22 cellular contexts compared by ENCODE assay signal in genomic region chrY:16616201-16616975, GRCh38.
"Had no signal": no experiment of that assay in that cellular context is flagged by ENCODE, and none has a peak within 500 bp of the region (broad histone marks: within the 10 kb centered on the region; RNA-seq: fewer than 3 reads in every experiment).

No MANE protein-coding gene starts in this region.

- H3K27me3 ChIP-seq: body of pancreas, colonic mucosa, left lung, tibial artery had no signal

- H3K27ac Mint-ChIP-seq: activated CD4-positive, alpha-beta T cell treated with anti-CD3 and anti-CD28 coated beads, Interleukin-2, amount 10 ng/mL, durations not matched to agents 24 days and 14 days; activated CD8-positive, alpha-beta T cell treated with anti-CD3 and anti-CD28 coated beads for 36 hours; activated naive CD8-positive, alpha-beta T cell treated with anti-CD3 and anti-CD28 coated beads, Interleukin-2, amount 10 ng/mL, durations not matched to agents 7 days and 5 days; activated T-helper 17 cell treated with anti-CD3 and anti-CD28 coated beads, Interleukin-2, amount 50 U/mL, for 72 hours had no signal

- DNase-seq: activated CD4-positive, alpha-beta T cell treated with anti-CD3 and anti-CD28 coated beads, Interleukin-2, amount 10 ng/mL, durations not matched to agents 24 days and 14 days; activated CD8-positive, alpha-beta T cell treated with anti-CD3 and anti-CD28 coated beads for 36 hours; activated naive CD4-positive, alpha-beta T cell treated with Interleukin-2 at 50 U/mL for 16 hours; activated naive CD8-positive, alpha-beta T cell treated with anti-CD3 and anti-CD28 coated beads, Interleukin-2, amount 10 ng/mL, durations not matched to agents 7 days and 5 days; activated T-cell treated with anti-CD3 and anti-CD28 coated beads, Interleukin-2, amount 50 U/mL, for 1 hour; body of pancreas; colonic mucosa; foreskin melanocyte; head of caudate nucleus; kidney; left lung; occipital lobe; posterior cingulate gyrus; stimulated activated CD4-positive, alpha-beta T cell treated with anti-CD3 and anti-CD28 coated beads, Interleukin-12 subunit alpha, Interleukin-12 subunit beta, amount 100 ng/mL, for 4 hours; stimulated activated CD4-positive, alpha-beta T cell treated with anti-CD3 and anti-CD28 coated beads, Interleukin-2, amount 100 ng/mL, for 24 hours; stimulated activated naive CD8-positive, alpha-beta T cell treated with anti-CD3 and anti-CD28 coated beads, Interleukin-15, Interleukin-2, amounts not matched to agents 100 U/mL and 50 U/mL, for 24 hours; substantia nigra; T-helper 1 cell; T-helper 9 cell; tibial artery had no signal

- H3K9me3 Mint-ChIP-seq: activated CD4-positive, alpha-beta T cell treated with anti-CD3 and anti-CD28 coated beads, Interleukin-2, amount 10 ng/mL, durations not matched to agents 24 days and 14 days; activated naive CD8-positive, alpha-beta T cell treated with anti-CD3 and anti-CD28 coated beads, Interleukin-2, amount 10 ng/mL, durations not matched to agents 7 days and 5 days; activated T-helper 17 cell treated with anti-CD3 and anti-CD28 coated beads, Interleukin-2, amount 50 U/mL, for 72 hours had no signal

- H3K9me3 ChIP-seq: body of pancreas, colonic mucosa, left lung, tibial artery had no signal

- H3K4me1 ChIP-seq: body of pancreas, colonic mucosa, left lung, tibial artery had no signal

- H3K4me3 Mint-ChIP-seq: activated CD4-positive, alpha-beta T cell treated with anti-CD3 and anti-CD28 coated beads, Interleukin-2, amount 10 ng/mL, durations not matched to agents 24 days and 14 days; activated CD8-positive, alpha-beta T cell treated with anti-CD3 and anti-CD28 coated beads for 36 hours; activated naive CD8-positive, alpha-beta T cell treated with anti-CD3 and anti-CD28 coated beads, Interleukin-2, amount 10 ng/mL, durations not matched to agents 7 days and 5 days; activated T-helper 17 cell treated with anti-CD3 and anti-CD28 coated beads, Interleukin-2, amount 50 U/mL, for 72 hours; central memory CD8-positive, alpha-beta T cell had no signal

- H3K4me1 Mint-ChIP-seq: activated CD4-positive, alpha-beta T cell treated with anti-CD3 and anti-CD28 coated beads, Interleukin-2, amount 10 ng/mL, durations not matched to agents 24 days and 14 days; activated naive CD8-positive, alpha-beta T cell treated with anti-CD3 and anti-CD28 coated beads, Interleukin-2, amount 10 ng/mL, durations not matched to agents 7 days and 5 days; activated T-helper 17 cell treated with anti-CD3 and anti-CD28 coated beads, Interleukin-2, amount 50 U/mL, for 72 hours; central memory CD8-positive, alpha-beta T cell had no signal

- H3K27me3 Mint-ChIP-seq: activated CD4-positive, alpha-beta T cell treated with anti-CD3 and anti-CD28 coated beads, Interleukin-2, amount 10 ng/mL, durations not matched to agents 24 days and 14 days; activated CD8-positive, alpha-beta T cell treated with anti-CD3 and anti-CD28 coated beads for 36 hours; activated naive CD8-positive, alpha-beta T cell treated with anti-CD3 and anti-CD28 coated beads, Interleukin-2, amount 10 ng/mL, durations not matched to agents 7 days and 5 days; activated T-helper 17 cell treated with anti-CD3 and anti-CD28 coated beads, Interleukin-2, amount 50 U/mL, for 72 hours; central memory CD8-positive, alpha-beta T cell had no signal

- ATAC-seq: activated CD8-positive, alpha-beta T cell treated with anti-CD3 and anti-CD28 coated beads for 36 hours; activated T-helper 17 cell treated with anti-CD3 and anti-CD28 coated beads, Interleukin-2, amount 50 U/mL, for 72 hours; body of pancreas; left lung; stimulated activated naive CD8-positive, alpha-beta T cell treated with anti-CD3 and anti-CD28 coated beads, Interleukin-15, Interleukin-2, amounts not matched to agents 100 U/mL and 50 U/mL, for 24 hours had no signal

- H3K4me3 ChIP-seq: body of pancreas, colonic mucosa, left lung, tibial artery had no signal

- H3K27ac ChIP-seq: body of pancreas, colonic mucosa, left lung, tibial artery had no signal

- H3K36me3 Mint-ChIP-seq: activated naive CD8-positive, alpha-beta T cell treated with anti-CD3 and anti-CD28 coated beads, Interleukin-2, amount 10 ng/mL, durations not matched to agents 7 days and 5 days had no signal

- H3K36me3 ChIP-seq: colonic mucosa, left lung, tibial artery had no signal
